Comparison of ENCODE assay signal across 8 cellular contexts in the genomic region with DNA sequence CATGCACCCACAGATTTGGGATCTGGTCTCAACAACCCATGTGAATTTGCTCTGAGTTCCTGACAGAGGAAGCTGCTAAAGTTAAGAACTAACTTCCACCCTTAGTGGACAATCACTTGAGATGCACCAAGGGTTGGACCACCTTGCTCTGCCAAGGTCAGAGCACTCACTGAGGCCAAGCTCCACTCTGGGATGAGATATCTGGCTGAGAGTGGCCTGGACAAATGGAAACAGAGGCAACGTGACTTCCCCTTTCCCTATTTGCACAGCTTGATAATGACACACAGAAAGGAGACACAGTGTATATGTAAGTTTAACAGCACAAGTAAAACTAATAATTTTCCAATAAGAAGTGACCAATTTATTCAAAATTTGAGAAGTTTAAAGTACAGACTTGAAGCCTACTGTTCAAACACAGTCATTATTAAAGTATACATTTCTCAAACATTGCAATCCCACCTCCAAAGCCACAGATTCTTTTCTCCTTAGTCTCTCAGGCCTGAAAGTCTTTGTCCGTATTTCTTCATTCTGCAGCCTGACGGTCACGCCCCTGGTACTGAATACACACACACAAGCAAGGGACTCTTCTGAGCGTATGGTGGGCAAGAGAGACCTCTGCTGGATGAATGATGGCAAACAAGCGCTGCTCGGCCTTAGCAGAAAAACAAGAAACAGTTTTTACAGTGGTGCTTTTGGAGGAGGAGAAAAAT. TPM values are rescaled to one million over a fixed set of nuclear protein-coding genes. Genes with fewer than 3 reads are reported as not detected.
DNase-seq lines count a peak whose midpoint lies in the region; TF ChIP-seq lines count a peak whose summit lies in the region.

No MANE protein-coding gene starts in this region.

- H3K27ac Mint-ChIP-seq in HFFc6 = peak overlapping the region; percentile 85

- peaks cover 26% of the 10 kb centered on the region for H3K4me1 ChIP-seq in SJSA1 (replicated peaks)

- H3K9me3 Mint-ChIP-seq in HFFc6 = no peaks in the 10 kb centered on the region

- H3K4me1 Mint-ChIP-seq in HFFc6 (ENCODE audit: low read depth) = peaks cover 51% of the 10 kb centered on the region

- no peaks in the 10 kb centered on the region for H3K27me3 Mint-ChIP-seq in HFFc6 (ENCODE audit: insufficient read depth)

- H3K27ac ChIP-seq in SJSA1 = peak overlapping the region; percentile 87

- peak; percentile 29 for DNase-seq in GM06990 (ENCODE audit: extremely low read depth, insufficient read length)
- DNase-seq in HFFc6 = peak; percentile 95
- DNase-seq in NB4 (ENCODE audit: low read depth) = peak; percentile 86
- peak; percentile 84 to 91 for DNase-seq in SJSA1 (ENCODE audit: low read depth in 1 of 2, low spot score in 2 of 2)
- peak in 3 of 4 experiments; percentile 0 to 4 (median 3) for DNase-seq in activated naive CD4-positive, alpha-beta T cell (lab: John Stamatoyannopoulos, UW)
- peak; percentile 78 for DNase-seq in globus pallidus (ENCODE audit: low spot score)
- peak; percentile 87 for DNase-seq in pons (ENCODE audit: low spot score)
- DNase-seq in mesenteric fat pad (ENCODE audit: low spot score) = no peak

- TF ChIP-seq CTCF in GM06990 (IDR thresholded peaks at IDR 0.05; ENCODE audit: insufficient read depth, low read length, poor library complexity, severe bottlenecking) (peak; percentile 86), HFFc6 (IDR thresholded peaks at IDR 0.05) (peak; percentile 94), NB4 (IDR thresholded peaks at IDR 0.05; ENCODE audit: low read depth, low read length) (peak; percentile 78)

- H3K36me3 Mint-ChIP-seq in HFFc6 (ENCODE audit: low read depth) = no peaks in the 10 kb centered on the region

- peak overlapping the region; percentile 38; the same call in 1 of the 2 replicates for H3K4me3 Mint-ChIP-seq in HFFc6

- H3K27me3 ChIP-seq in GM06990 (replicated peaks; ENCODE audit: control insufficient read depth, insufficient read depth, low read length) (no peaks in the 10 kb centered on the region; the same call in 1 of the 2 replicates), SJSA1 (replicated peaks) (no peaks in the 10 kb centered on the region)

- H3K36me3 ChIP-seq in GM06990 (ENCODE audit: control insufficient read depth, insufficient read depth, low read length) = no peaks in the 10 kb centered on the region
- H3K36me3 ChIP-seq in SJSA1 = no peaks in the 10 kb centered on the region

- no peak for TF ChIP-seq POLR2A in NB4 (IDR thresholded peaks at IDR 0.05; ENCODE audit: extremely low read depth, insufficient read length)

- H3K4me3 ChIP-seq in GM06990 (replicated peaks; ENCODE audit: low read depth, low read length) = no peak overlapping the region
- no peak overlapping the region for H3K4me3 ChIP-seq in NB4 (ENCODE audit: low read depth, low read length)
- H3K4me3 ChIP-seq in SJSA1 = no peak overlapping the region

- H3K9me3 ChIP-seq in SJSA1 (replicated peaks) = no peaks in the 10 kb centered on the region

RNA-seq across cellular contexts. Expression of a gene that starts 28.6 kb away (rescaled TPM):
- total RNA-seq in HFFc6 (2021; fragmentation: NEBNext Ultra II Directional; extraction: Animal tissue kit (Norgen Biotek cat#: 25700)) = not detected
- not detected in 2 replicates for total RNA-seq in SJSA1 (2014; rRNA removed; shearing (Covaris generic))
- 4.0 TPM for total RNA-seq in mesenteric fat pad
